ENCODE assay signal across 8 cellular contexts in genomic region chr20:7285918-7286556, GRCh38.
DNase-seq lines count a peak whose midpoint lies in the region; ATAC-seq and TF ChIP-seq lines count a peak whose summit lies in the region.

No MANE protein-coding gene starts in this region.

- no peaks in the 10 kb centered on the region for H3K36me3 Mint-ChIP-seq in CD14-positive monocyte
- no peaks in the 10 kb centered on the region for H3K36me3 Mint-ChIP-seq in activated naive CD8-positive, alpha-beta T cell treated with anti-CD3 and anti-CD28 coated beads for 36 hours

- intact Hi-C loops in CD14-positive monocyte (cut with micrococcal nuclease) (loop anchor here in 1 of 2 donors (10.0 kb wide), 1 partner anchor 521 kb away; the partner anchor contains the start of gene BMP2), cardiac septum (cut with DNase I) (loop anchor here (5.0 to 10.0 kb wide), 5 partner anchors 174 to 1141 kb away; partner anchors contain the start of gene BMP2)

- H3K9me3 Mint-ChIP-seq in CD14-positive monocyte = no peaks in the 10 kb centered on the region
- H3K9me3 Mint-ChIP-seq in activated naive CD8-positive, alpha-beta T cell treated with anti-CD3 and anti-CD28 coated beads for 36 hours = peaks cover 2% of the 10 kb centered on the region

- no peak for DNase-seq in CD14-positive monocyte (ENCODE audit: low spot score)
- peak; percentile 94 to 95 for DNase-seq in NCI-H524 (lab: John Stamatoyannopoulos, UW)
- peak; percentile 4 for DNase-seq in activated naive CD8-positive, alpha-beta T cell treated with anti-CD3 and anti-CD28 coated beads for 36 hours
- DNase-seq in cardiac septum (ENCODE audit: low spot score) = peak; percentile 74
- peak; percentile 59 for DNase-seq in pulmonary artery endothelial cell (ENCODE audit: low read depth, low spot score)

- peak; percentile 75 for ATAC-seq in GM18858 (IDR thresholded peaks at IDR 0.05; ENCODE audit: unreplicated experiment)
- ATAC-seq in HG03460 (IDR thresholded peaks at IDR 0.05; ENCODE audit: unreplicated experiment) = peak; percentile 82
- no peak for ATAC-seq in HG03139 (IDR thresholded peaks at IDR 0.05; ENCODE audit: unreplicated experiment)

- TF ChIP-seq CTCF in CD14-positive monocyte (IDR thresholded peaks at IDR 0.05) = peak; percentile 79

- H3K4me3 Mint-ChIP-seq in CD14-positive monocyte = no peak overlapping the region
- no peak overlapping the region for H3K4me3 Mint-ChIP-seq in activated naive CD8-positive, alpha-beta T cell treated with anti-CD3 and anti-CD28 coated beads for 36 hours

- no peak overlapping the region for H3K27ac Mint-ChIP-seq in CD14-positive monocyte
- no peak overlapping the region for H3K27ac Mint-ChIP-seq in activated naive CD8-positive, alpha-beta T cell treated with anti-CD3 and anti-CD28 coated beads for 36 hours

- no peaks in the 10 kb centered on the region for H3K4me1 Mint-ChIP-seq in CD14-positive monocyte
- H3K4me1 Mint-ChIP-seq in activated naive CD8-positive, alpha-beta T cell treated with anti-CD3 and anti-CD28 coated beads for 36 hours = no peaks in the 10 kb centered on the region

- H3K27me3 Mint-ChIP-seq in CD14-positive monocyte (ENCODE audit: low read depth in 3 of 3) = peaks cover 0 to 2% (median 1%) of the 10 kb centered on the region in 3 donors
- peaks cover 3% of the 10 kb centered on the region for H3K27me3 Mint-ChIP-seq in activated naive CD8-positive, alpha-beta T cell treated with anti-CD3 and anti-CD28 coated beads for 36 hours
